1 cellular context compared by ENCODE assay signal in the genomic region with DNA sequence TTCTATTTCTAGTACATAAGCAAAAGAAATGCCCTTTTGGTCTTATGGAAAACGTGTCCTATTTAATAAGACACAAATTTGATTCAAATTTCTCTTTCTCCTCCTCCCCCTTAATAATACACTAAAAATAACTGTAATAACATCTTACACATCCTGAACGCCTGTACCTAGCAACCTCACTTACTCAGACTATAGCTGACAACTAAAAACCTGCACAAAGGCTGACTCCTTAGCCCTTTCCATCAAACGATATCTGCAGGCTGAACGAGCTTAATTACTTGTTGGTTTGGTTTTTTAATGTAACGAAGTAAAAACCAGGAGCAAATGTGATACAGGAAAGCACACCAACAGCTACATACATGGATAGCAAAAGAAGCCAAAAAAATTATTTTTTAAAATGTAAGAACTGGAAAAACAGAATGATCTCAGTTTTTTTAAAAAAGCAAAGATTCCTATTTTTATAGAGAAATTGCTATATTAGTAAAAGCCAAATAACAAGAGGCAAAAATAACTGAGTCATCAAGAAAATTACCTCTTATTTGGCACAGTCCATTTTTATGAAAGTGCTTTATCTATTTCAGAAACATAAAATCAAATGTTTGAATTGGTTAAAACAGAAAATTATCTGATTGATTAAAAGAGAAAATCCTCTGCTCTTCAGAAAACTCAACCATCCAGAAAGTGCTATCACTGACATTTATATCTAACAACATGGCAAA.
TF ChIP-seq lines count a peak whose summit lies in the region.

No MANE protein-coding gene starts in this region.

TF ChIP-seq in K562, 482 proteins besides CTCF, POLR2A, EP300 and RAD21 (continued from another document):
- TF ChIP-seq, protein P1, sequence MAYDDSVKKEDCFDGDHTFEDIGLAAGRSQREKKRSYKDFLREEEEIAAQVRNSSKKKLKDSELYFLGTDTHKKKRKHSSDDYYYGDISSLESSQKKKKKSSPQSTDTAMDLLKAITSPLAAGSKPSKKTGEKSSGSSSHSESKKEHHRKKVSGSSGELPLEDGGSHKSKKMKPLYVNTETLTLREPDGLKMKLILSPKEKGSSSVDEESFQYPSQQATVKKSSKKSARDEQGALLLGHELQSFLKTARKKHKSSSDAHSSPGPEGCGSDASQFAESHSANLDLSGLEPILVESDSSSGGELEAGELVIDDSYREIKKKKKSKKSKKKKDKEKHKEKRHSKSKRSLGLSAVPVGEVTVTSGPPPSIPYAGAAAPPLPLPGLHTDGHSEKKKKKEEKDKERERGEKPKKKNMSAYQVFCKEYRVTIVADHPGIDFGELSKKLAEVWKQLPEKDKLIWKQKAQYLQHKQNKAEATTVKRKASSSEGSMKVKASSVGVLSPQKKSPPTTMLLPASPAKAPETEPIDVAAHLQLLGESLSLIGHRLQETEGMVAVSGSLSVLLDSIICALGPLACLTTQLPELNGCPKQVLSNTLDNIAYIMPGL (CRISPR knock-in tag; IDR thresholded peaks at IDR 0.05) = no peak
- TF ChIP-seq GABPB2 (CRISPR knock-in tag; conservative IDR thresholded peaks at IDR 0.05) (no peak), MAFG (tag; conservative IDR thresholded peaks at IDR 0.05) (peak; percentile 38; the same call in 1 of the 2 replicates), CTBP1 (IDR thresholded peaks at IDR 0.05; ENCODE audit: borderline replicate concordance) (no peak), HIVEP1 (CRISPR knock-in tag; IDR thresholded peaks at IDR 0.05) (no peak), SUPT5H (IDR thresholded peaks at IDR 0.05) (no peak), KLF1 (tag; IDR thresholded peaks at IDR 0.05) (no peak)
- TF ChIP-seq, protein P2, sequence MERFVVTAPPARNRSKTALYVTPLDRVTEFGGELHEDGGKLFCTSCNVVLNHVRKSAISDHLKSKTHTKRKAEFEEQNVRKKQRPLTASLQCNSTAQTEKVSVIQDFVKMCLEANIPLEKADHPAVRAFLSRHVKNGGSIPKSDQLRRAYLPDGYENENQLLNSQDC (CRISPR knock-in tag; IDR thresholded peaks at IDR 0.05) = no peak
